1 cellular context compared by ENCODE assay signal in genomic region chr16:81314603-81315270, GRCh38.
A peak's percentile ranks its signal among the peaks of the same experiment; 100 is the strongest.
TF ChIP-seq lines count a peak whose summit lies in the region.

TSS of gene GAN (plus strand) at chr16:81314962. CDS start at chr16:81315114, 152 bp downstream.

TF ChIP-seq in HepG2, 621 proteins besides CTCF, POLR2A, EP300 and RAD21 (continued from another document and continues in another):
- TF ChIP-seq JDP2 (CRISPR knock-in tag; IDR thresholded peaks at IDR 0.05; ENCODE audit: borderline replicate concordance), result no peak
- peak; percentile 87 for TF ChIP-seq TFDP2 (CRISPR knock-in tag; IDR thresholded peaks at IDR 0.05)
- TF ChIP-seq PRMT3 (CRISPR knock-in tag; IDR thresholded peaks at IDR 0.05; ENCODE audit: borderline replicate concordance, low read depth), result peak; percentile 45; the same call in 1 of the 2 replicates
- TF ChIP-seq FOXP4 (CRISPR knock-in tag; IDR thresholded peaks at IDR 0.05), result 0 out of 2 replicates have a peak, but pooled peaks have one; percentile 31
- peak; percentile 18; the same call in 1 of the 2 replicates for TF ChIP-seq ZKSCAN1 (IDR thresholded peaks at IDR 0.05; ENCODE audit: low read length)
- no peak for TF ChIP-seq ZBTB40 (IDR thresholded peaks at IDR 0.05)
- TF ChIP-seq ZBTB40 (CRISPR knock-in tag; IDR thresholded peaks at IDR 0.05), result peak; percentile 14; the same call in 1 of the 2 replicates
- no peak for TF ChIP-seq ZFYVE20 (CRISPR knock-in tag; IDR thresholded peaks at IDR 0.05; ENCODE audit: borderline replicate concordance, low read depth)
- TF ChIP-seq ZNF839 (CRISPR knock-in tag; IDR thresholded peaks at IDR 0.05; ENCODE audit: borderline replicate concordance), result no peak
- peak; percentile 99 for TF ChIP-seq HMGXB3 (CRISPR knock-in tag; IDR thresholded peaks at IDR 0.05; ENCODE audit: borderline replicate concordance)
- TF ChIP-seq ARHGAP35 (CRISPR knock-in tag; IDR thresholded peaks at IDR 0.05; ENCODE audit: borderline replicate concordance), result 0 out of 2 replicates have a peak, but pooled peaks have one; percentile 10
- peak; percentile 59 for TF ChIP-seq PAXIP1 (CRISPR knock-in tag; conservative IDR thresholded peaks at IDR 0.05)
- peak; percentile 88; the same call in 1 of the 2 replicates for TF ChIP-seq PCBP1 (IDR thresholded peaks at IDR 0.05; ENCODE audit: borderline replicate concordance, low read depth, low read length)
- peak; percentile 72 for TF ChIP-seq AKAP8 (CRISPR knock-in tag; IDR thresholded peaks at IDR 0.05)
- TF ChIP-seq RXRA (CRISPR knock-in tag; IDR thresholded peaks at IDR 0.05), result peak; percentile 60; the same call in 1 of the 2 replicates
- TF ChIP-seq ZNF276 (CRISPR knock-in tag; IDR thresholded peaks at IDR 0.05; ENCODE audit: low read depth), result peak; percentile 87; the same call in 1 of the 2 replicates
- peak; percentile 88; the same call in 1 of the 2 replicates for TF ChIP-seq ZNF138 (CRISPR knock-in tag; IDR thresholded peaks at IDR 0.05; ENCODE audit: low read depth)
- TF ChIP-seq ZSCAN25 (CRISPR knock-in tag; IDR thresholded peaks at IDR 0.05), result peak; percentile 75; the same call in 1 of the 2 replicates
- peak; percentile 95 for TF ChIP-seq HDAC1 (CRISPR knock-in tag; IDR thresholded peaks at IDR 0.05)
- TF ChIP-seq ZNF800 (CRISPR knock-in tag; IDR thresholded peaks at IDR 0.05), result no peak
